In the genomic region with DNA sequence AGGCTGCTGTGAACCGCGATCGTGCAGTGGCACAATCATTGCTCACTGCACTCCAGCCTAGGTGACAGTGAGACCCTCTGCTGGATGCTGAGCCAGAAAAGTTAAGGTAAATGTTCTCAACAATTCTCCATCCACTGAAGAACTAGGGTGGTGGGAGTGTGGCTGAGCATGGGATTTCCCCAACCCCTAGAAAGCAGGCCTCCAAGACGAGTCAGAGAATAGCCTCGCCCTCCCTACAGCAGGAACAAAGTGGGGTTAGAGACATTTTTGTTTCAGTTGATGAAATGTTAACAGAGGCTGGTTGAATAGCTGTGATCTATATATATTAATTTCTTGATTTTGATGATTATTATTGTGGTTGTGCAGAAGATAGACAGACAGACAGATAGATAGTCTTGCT, we compare ENCODE assay signal across 22 cellular contexts.
"Had no signal": no experiment of that assay in that cellular context is flagged by ENCODE, and none has a peak within 500 bp of the region (broad histone marks: within the 10 kb centered on the region; RNA-seq: fewer than 3 reads in every experiment).

No MANE protein-coding gene starts in this region.

- H3K4me2 ChIP-seq: smooth muscle cell had no signal

- H3K4me1 Mint-ChIP-seq: brain, nephron had no signal

- H3K9me3 ChIP-seq: testis had no signal

- FAIRE-seq: colon, endometrium, TTC549 had no signal

- H3K27me3 Mint-ChIP-seq: type B pancreatic cell had no signal

- H3K4me1 ChIP-seq: esophagus muscularis mucosa, heart right ventricle, left ventricle myocardium inferior, testis had no signal

- H3K9me3 Mint-ChIP-seq: type B pancreatic cell had no signal

- H3K27ac Mint-ChIP-seq: brain; nephron; T-helper 2 cell treated with Interferon-gamma antibody and Interleukin-4, amounts not matched to agents 5 μg/mL and 100 μg/mL, for 36 hours; type B pancreatic cell had no signal

- ATAC-seq: heart right ventricle, sciatic nerve had no signal

- H3K27me3 ChIP-seq: esophagus muscularis mucosa, heart right ventricle, testis had no signal

- DNase-seq: activated CD4-positive, alpha-beta T cell treated with anti-CD3 and anti-CD28 coated beads, Interleukin-2, amount 50 U/mL, for 4 hours; activated gamma-delta T cell; anterior cingulate cortex; central memory CD4-positive, alpha-beta T cell; heart right ventricle; left ventricle myocardium inferior; mammary epithelial cell; midbrain; nucleus accumbens; SHP77; testis had no signal

- H3K27ac ChIP-seq: esophagus muscularis mucosa, heart right ventricle, left ventricle myocardium inferior, SK-N-MC, testis had no signal

- H3K4me3 ChIP-seq: esophagus muscularis mucosa, heart right ventricle, left ventricle myocardium inferior, SK-N-MC, smooth muscle cell, testis had no signal

- H3K4me3 Mint-ChIP-seq: brain; nephron; T-helper 2 cell treated with Interferon-gamma antibody and Interleukin-4, amounts not matched to agents 5 μg/mL and 100 μg/mL, for 36 hours; type B pancreatic cell had no signal
